Comparison of ENCODE assay signal across 1 cellular context in genomic region chr2:162261032-162261945, GRCh38.
TF ChIP-seq lines count a peak whose summit lies in the region.

No MANE protein-coding gene starts in this region.

TF ChIP-seq in HCT116, 20 proteins besides CTCF, POLR2A, EP300 and RAD21 (continued from another document):
- TF ChIP-seq ZBTB33 (IDR thresholded peaks at IDR 0.05; ENCODE audit: extremely low read depth, insufficient replicate concordance, low read length) (no peak), REST (IDR thresholded peaks at IDR 0.05; ENCODE audit: low read depth) (no peak), EGR1 (IDR thresholded peaks at IDR 0.05; ENCODE audit: low read depth) (no peak), CBX3 (IDR thresholded peaks at IDR 0.05; ENCODE audit: low read depth) (no peak), ELF1 (IDR thresholded peaks at IDR 0.05; ENCODE audit: borderline replicate concordance, low read depth) (no peak)
